ENCODE assay signal across 20 cellular contexts in genomic region chrX:72532371-72532770, GRCh38.
"Had no signal": no experiment of that assay in that cellular context is flagged by ENCODE, and none has a peak within 500 bp of the region (broad histone marks: within the 10 kb centered on the region; RNA-seq: fewer than 3 reads in every experiment).

No MANE protein-coding gene starts in this region.

- DNase-seq: activated CD4-positive, alpha-beta T cell treated with anti-CD3 and anti-CD28 coated beads, Interleukin-2, amount 50 U/mL, for 4 hours; activated gamma-delta T cell; activated T-cell treated with anti-CD3 and anti-CD28 coated beads, Interleukin-2, amount 50 U/mL, for 72 hours; effector CD8-positive, alpha-beta T cell; foreskin keratinocyte; hippocampal formation; islet precursor cell; nucleus accumbens; sigmoid colon; spleen; stimulated activated CD4-positive, alpha-beta T cell treated with anti-CD3 and anti-CD28 coated beads, Interleukin-4, amount 100 ng/mL, for 4 hours; T-helper 1 cell; T-helper 9 cell; testis; upper lobe of left lung; WERI-Rb-1 had no signal

- H3K36me3 ChIP-seq: sigmoid colon, upper lobe of left lung, WERI-Rb-1 had no signal

- H3K27me3 ChIP-seq: foreskin keratinocyte, sigmoid colon, spleen, testis, upper lobe of left lung had no signal

- H3K27ac ChIP-seq: foreskin keratinocyte, sigmoid colon, spleen, testis, upper lobe of left lung, WERI-Rb-1 had no signal

- H3K4me3 ChIP-seq: lung, sigmoid colon, spleen, testis, upper lobe of left lung had no signal

- ATAC-seq: activated T-cell treated with anti-CD3 and anti-CD28 coated beads, Interleukin-2, amount 50 U/mL, for 72 hours; foreskin keratinocyte; stimulated activated memory B cell treated with anti-CD40 and anti-IgM and Interleukin-4, amounts not matched to agents 10 μg/mL and 1 μg/mL and 100 μg/mL, for 72 hours had no signal

- H3K4me1 ChIP-seq: foreskin keratinocyte, spleen, testis, upper lobe of left lung had no signal

- H3K9me3 ChIP-seq: sigmoid colon, spleen, testis, upper lobe of left lung had no signal

- FAIRE-seq: astrocyte, bronchial epithelial cell had no signal
